1 cellular context compared by ENCODE assay signal in genomic region chr19:32674153-32674958, GRCh38.
A peak's percentile ranks its signal among the peaks of the same experiment; 100 is the strongest.
TF ChIP-seq lines count a peak whose summit lies in the region.

No MANE protein-coding gene starts in this region.

TF ChIP-seq in HepG2, 621 proteins besides CTCF, POLR2A, EP300 and RAD21 (continued from another document):
- 0 out of 2 replicates have a peak, but pooled peaks have one; percentile 2 for TF ChIP-seq BCL3 (CRISPR knock-in tag; IDR thresholded peaks at IDR 0.05)
- peak; percentile 23; the same call in 1 of the 2 replicates for TF ChIP-seq MYC (CRISPR knock-in tag; IDR thresholded peaks at IDR 0.05; ENCODE audit: borderline replicate concordance)
- peak; percentile 95 for TF ChIP-seq HINFP (CRISPR knock-in tag; IDR thresholded peaks at IDR 0.05; ENCODE audit: low read depth)
- no peak for TF ChIP-seq GPN1 (CRISPR knock-in tag; IDR thresholded peaks at IDR 0.05; ENCODE audit: borderline replicate concordance)
- peak; percentile 30; the same call in 1 of the 2 replicates for TF ChIP-seq MAX (IDR thresholded peaks at IDR 0.05)
- TF ChIP-seq POLR2G (IDR thresholded peaks at IDR 0.05; ENCODE audit: low read depth, low read length), result no peak
- TF ChIP-seq ZNF333 (CRISPR knock-in tag; IDR thresholded peaks at IDR 0.05; ENCODE audit: borderline replicate concordance), result peak; percentile 39; the same call in 1 of the 2 replicates
- TF ChIP-seq AKNA (CRISPR knock-in tag; IDR thresholded peaks at IDR 0.05; ENCODE audit: borderline replicate concordance), result no peak
- no peak for TF ChIP-seq PHF5A (CRISPR knock-in tag; IDR thresholded peaks at IDR 0.05; ENCODE audit: low read depth, unreplicated experiment)
- no peak for TF ChIP-seq SNAPC5 (CRISPR knock-in tag; IDR thresholded peaks at IDR 0.05; ENCODE audit: borderline replicate concordance)
- no peak for TF ChIP-seq ZNF468 (CRISPR knock-in tag; IDR thresholded peaks at IDR 0.05)
- 0 out of 2 replicates have a peak, but pooled peaks have one; percentile 35 for TF ChIP-seq ZBTB38 (CRISPR knock-in tag; IDR thresholded peaks at IDR 0.05)
- TF ChIP-seq REPIN1 (CRISPR knock-in tag; IDR thresholded peaks at IDR 0.05; ENCODE audit: borderline replicate concordance, low read depth), result no peak
- no peak for TF ChIP-seq CHD4 (IDR thresholded peaks at IDR 0.05; ENCODE audit: borderline replicate concordance, low read length)
- 0 out of 2 replicates have a peak, but pooled peaks have one; percentile 24 for TF ChIP-seq ZNF558 (CRISPR knock-in tag; IDR thresholded peaks at IDR 0.05; ENCODE audit: borderline replicate concordance)
- TF ChIP-seq DMAP1 (CRISPR knock-in tag; IDR thresholded peaks at IDR 0.05), result 0 out of 2 replicates have a peak, but pooled peaks have one; percentile 5
